5 cellular contexts compared by ENCODE assay signal in genomic region chr2:131689066-131689465, GRCh38.
DNase-seq lines count a peak whose midpoint lies in the region; ATAC-seq, FAIRE-seq and TF ChIP-seq lines count a peak whose summit lies in the region.
"Not testable (repeated sequence)": the region's sequence is repeated elsewhere in the genome, so short reads cannot be mapped to it uniquely, and the experiment has no call there.

No MANE protein-coding gene starts in this region.

- not testable (repeated sequence) for TF ChIP-seq POLR2A in A549 (IDR thresholded peaks at IDR 0.05; ENCODE audit: low read length); GM12878 (IDR thresholded peaks at IDR 0.05; ENCODE audit: low read depth, low read length); K562 (conservative IDR thresholded peaks at IDR 0.05); HepG2 (IDR thresholded peaks at IDR 0.05; ENCODE audit: insufficient read depth in 1 of 2, low read depth in 2 of 2, low read length in 2 of 2)

- RAD21 ChIA-PET in GM12878 (lab: Charles Lee; ENCODE audit: unreplicated experiment), result not testable (repeated sequence)

- not testable (repeated sequence) for H4K20me1 ChIP-seq in GM12878 (ENCODE audit: control insufficient read depth, insufficient read depth); K562 (replicated peaks; ENCODE audit: control insufficient read depth, insufficient read depth, low read length); HepG2 (ENCODE audit: insufficient read depth, low read length)

- POLR2A ChIA-PET in A549 (lab: Yijun Ruan, JAX); GM12878 (lab: Charles Lee); K562 (lab: Yijun Ruan, JAX); HepG2 (lab: Yijun Ruan, JAX): not testable (repeated sequence)

- not testable (repeated sequence) for H3K9me3 ChIP-seq in A549; GM12878 (replicated peaks; ENCODE audit: control insufficient read depth, insufficient read depth, low read length); K562 (replicated peaks; ENCODE audit: control insufficient read depth, insufficient read depth, low read depth, low read length); HepG2 (ENCODE audit: low read length); mesenchymal stem cell (ENCODE audit: control insufficient read depth, low read length)

- not testable (repeated sequence) for H3K4me3 ChIP-seq in A549; GM12878; K562; HepG2 (replicated peaks in 1 of 3; ENCODE audit: insufficient read depth in 1 of 3, low read depth in 2 of 3, low read length in 3 of 3); mesenchymal stem cell (ENCODE audit: insufficient read depth in 1 of 2, low read depth in 1 of 2, low read length in 2 of 2)

- intact Hi-C loops in GM12878 (cut with micrococcal nuclease; ENCODE audit: unreplicated experiment); K562 (cut with micrococcal nuclease); HepG2 (cut with micrococcal nuclease; ENCODE audit: unreplicated experiment): not testable (repeated sequence)

- H3K27me3 ChIP-seq in GM12878 (replicated peaks in 1 of 2; ENCODE audit: control insufficient read depth in 2 of 2, insufficient read depth in 2 of 2, low read length in 1 of 2); K562 (ENCODE audit: control insufficient read depth in 2 of 2, insufficient read depth in 2 of 2, low read length in 2 of 2); HepG2 (ENCODE audit: control insufficient read depth in 1 of 2, insufficient read depth in 2 of 2, low read length in 2 of 2); mesenchymal stem cell (ENCODE audit: control insufficient read depth in 1 of 2, insufficient read depth in 1 of 2, low read length in 2 of 2): not testable (repeated sequence)

- H3K79me2 ChIP-seq in GM12878 (ENCODE audit: control insufficient read depth, insufficient read depth, low read length); K562 (ENCODE audit: control insufficient read depth, insufficient read depth, low read length); HepG2 (ENCODE audit: insufficient read depth, low read length): not testable (repeated sequence)

- WGBS in A549 (ENCODE audit: missing lambda C conversion rate), result no CpG with 5 or more reads among the region's 2 CpGs
- 100% methylated on average over 1 of the region's 2 CpGs for WGBS in GM12878 (ENCODE audit: insufficient coverage, insufficient replicate concordance, low lambda C conversion rate, missing lambda C conversion rate)
- WGBS in K562 (ENCODE audit: insufficient coverage, low coverage, missing lambda C conversion rate), result 75% methylated on average over 2 of the region's 2 CpGs
- no CpG with 5 or more reads among the region's 2 CpGs for WGBS in HepG2 (ENCODE audit: low lambda C conversion rate)
- no CpG with 5 or more reads among the region's 2 CpGs for WGBS in mesenchymal stem cell

- H4K91ac ChIP-seq in mesenchymal stem cell (ENCODE audit: low read length), result not testable (repeated sequence)

- not testable (repeated sequence) for H2BK12ac ChIP-seq in mesenchymal stem cell (ENCODE audit: low read length in 2 of 2)

- H3K27ac ChIP-seq in A549; GM12878 (ENCODE audit: control insufficient read depth, insufficient read depth); K562 (ENCODE audit: extremely low read depth, low read depth, low read length); HepG2 (ENCODE audit: extremely low read length, insufficient read depth, low read length); mesenchymal stem cell (ENCODE audit: low read length, poor library complexity, severe bottlenecking): not testable (repeated sequence)

- H2BK15ac ChIP-seq in mesenchymal stem cell (ENCODE audit: low read depth, poor library complexity, severe bottlenecking), result not testable (repeated sequence)

- H3K36me3 ChIP-seq in GM12878 (ENCODE audit: control insufficient read depth in 2 of 2, insufficient read depth in 2 of 2, low read length in 1 of 2); K562 (ENCODE audit: control insufficient read depth, insufficient read depth, low read length); HepG2 (replicated peaks in 1 of 2; ENCODE audit: control insufficient read depth in 1 of 2, insufficient read depth in 2 of 2, low read length in 2 of 2): not testable (repeated sequence)
- peaks cover 24 to 61% of the 10 kb centered on the region in 2 experiments for H3K36me3 ChIP-seq in mesenchymal stem cell (ENCODE audit: control insufficient read depth in 1 of 2, insufficient read depth in 2 of 2, low read depth in 1 of 2, low read length in 2 of 2)

- not testable (repeated sequence) for TF ChIP-seq EP300 in A549 (IDR thresholded peaks at IDR 0.05); GM12878 (IDR thresholded peaks at IDR 0.05; ENCODE audit: borderline replicate concordance in 1 of 2, control insufficient read depth in 1 of 2, low read depth in 2 of 2, low read length in 2 of 2); K562 (IDR thresholded peaks at IDR 0.05; ENCODE audit: low read length); HepG2 (IDR thresholded peaks at IDR 0.05; ENCODE audit: low read depth in 2 of 2, low read length in 2 of 2); HepG2 (CRISPR knock-in tag; IDR thresholded peaks at IDR 0.05; ENCODE audit: borderline replicate concordance)

- FAIRE-seq in A549 (lab: Jason Lieb, UNC); GM12878 (lab: Jason Lieb, UNC); K562 (lab: Jason Lieb, UNC); HepG2 (lab: Jason Lieb, UNC): not testable (repeated sequence)

- H3K9me1 ChIP-seq in K562 (ENCODE audit: control insufficient read depth, insufficient read depth, low read length), result not testable (repeated sequence)

- H3K4me1 ChIP-seq in A549; GM12878 (ENCODE audit: control insufficient read depth, insufficient read depth, low read length); K562 (replicated peaks in 1 of 2; ENCODE audit: control insufficient read depth in 2 of 2, insufficient read depth in 2 of 2, low read length in 2 of 2); mesenchymal stem cell (ENCODE audit: control insufficient read depth, insufficient read depth, low read depth, low read length): not testable (repeated sequence)
- H3K4me1 ChIP-seq in HepG2 (ENCODE audit: insufficient read depth, low read length), result peaks cover 31% of the 10 kb centered on the region

- H2BK120ac ChIP-seq in mesenchymal stem cell (ENCODE audit: low read depth, low read length), result not testable (repeated sequence)

- SMC1A ChIA-PET in GM12878 (lab: Charles Lee; ENCODE audit: uncharacterized antibody, unreplicated experiment), result not testable (repeated sequence)

- not testable (repeated sequence) for H3K4me2 ChIP-seq in A549; GM12878 (ENCODE audit: control insufficient read depth, insufficient read depth); K562 (ENCODE audit: insufficient read depth, low read length); HepG2 (ENCODE audit: low read depth, low read length); mesenchymal stem cell (ENCODE audit: low read length, poor library complexity, severe bottlenecking)

- in situ Hi-C loops in GM12878 (cut with MboI), result loop anchor here (25.0 kb wide), 1 partner anchor 448 kb away; no protein-coding TSS in a partner anchor
- in situ Hi-C loops in K562 (cut with MboI); HepG2 (cut with HindIII; ENCODE audit: extremely low pct_ligation_motif_present, low pct_unique_long_range_greater_than_20kb): not testable (repeated sequence)

- CTCF ChIA-PET in A549 (lab: Yijun Ruan, JAX); K562 (lab: Yijun Ruan, JAX; ENCODE audit: low intra/inter-chr PET ratio); HepG2 (lab: Yijun Ruan, JAX; ENCODE audit: low intra/inter-chr PET ratio, low total read pairs): not testable (repeated sequence)
- CTCF ChIA-PET in GM12878 (lab: Yijun Ruan, JAX), result interaction anchor here (1.6 kb wide), 1 partner anchor 112 kb away, joined by 3 read pairs; no protein-coding TSS in a partner anchor

- H3K23ac ChIP-seq in mesenchymal stem cell (ENCODE audit: low read length in 2 of 2), result not testable (repeated sequence)

- BruUV-seq in GM12878 (replicated peaks; lab: Mats Ljungman, UMichigan), result TSS peak; percentile 9
- not testable (repeated sequence) for BruUV-seq in K562 (replicated peaks; lab: Mats Ljungman, UMichigan); HepG2 (replicated peaks; lab: Mats Ljungman, UMichigan)

- ATAC-seq in A549 (peak; percentile 47 to 54; a peak in 1 of 6 replicates), K562 (peak; percentile 49; the same call in 2 of the 3 replicates), HepG2 (peak; percentile 99)
- ATAC-seq in GM12878, result not testable (repeated sequence)

- H2AFZ ChIP-seq in GM12878 (ENCODE audit: control insufficient read depth, low read depth, low read length); K562 (ENCODE audit: low read depth, low read length); HepG2 (ENCODE audit: low read length); mesenchymal stem cell (ENCODE audit: low read depth, low read length): not testable (repeated sequence)

- DNase-seq in A549 (ENCODE audit: low read depth in 1 of 2, low spot score in 1 of 2); GM12878 (ENCODE audit: low read depth, low spot score); K562 (ENCODE audit: extremely low read depth in 1 of 4, low spot score in 3 of 4); HepG2 (ENCODE audit: low spot score); mesenchymal stem cell: not testable (repeated sequence)

- H3K79me1 ChIP-seq in mesenchymal stem cell (replicated peaks; ENCODE audit: low read length, poor library complexity, severe bottlenecking), result peaks cover 13% of the 10 kb centered on the region

- H3K14ac ChIP-seq in mesenchymal stem cell (ENCODE audit: low read length in 2 of 2), result not testable (repeated sequence)

- H3K4ac ChIP-seq in mesenchymal stem cell (ENCODE audit: low read depth in 1 of 2, low read length in 2 of 2), result not testable (repeated sequence)

- H2AK5ac ChIP-seq in mesenchymal stem cell (ENCODE audit: low read length, severe bottlenecking), result not testable (repeated sequence)

- H3K9ac ChIP-seq in GM12878 (ENCODE audit: control insufficient read depth, insufficient read depth, low read length); K562 (ENCODE audit: insufficient read depth in 1 of 2, low read depth in 2 of 2, low read length in 2 of 2); HepG2 (ENCODE audit: insufficient read depth, low read depth, low read length); mesenchymal stem cell (ENCODE audit: low read length): not testable (repeated sequence)

- not testable (repeated sequence) for TF ChIP-seq CTCF in A549 (IDR thresholded peaks at IDR 0.05); GM12878 (IDR thresholded peaks at IDR 0.05 in 2 of 3, conservative IDR thresholded peaks at IDR 0.05 in 1 of 3; ENCODE audit: control insufficient read depth in 2 of 3, extremely low read depth in 1 of 3, insufficient read depth in 1 of 3, low read depth in 3 of 3, low read length in 3 of 3); K562 (IDR thresholded peaks at IDR 0.05 in 2 of 3, conservative IDR thresholded peaks at IDR 0.05 in 1 of 3; ENCODE audit: insufficient read depth in 2 of 3, low read depth in 1 of 3, low read length in 3 of 3); HepG2 (CRISPR knock-in tag; IDR thresholded peaks at IDR 0.05)

- TF ChIP-seq RAD21 in A549 (conservative IDR thresholded peaks at IDR 0.05 in 1 of 2, IDR thresholded peaks at IDR 0.05 in 1 of 2); GM12878 (IDR thresholded peaks at IDR 0.05; ENCODE audit: insufficient read depth, low read depth, low read length); K562 (CRISPR knock-in tag; conservative IDR thresholded peaks at IDR 0.05 in 1 of 2, IDR thresholded peaks at IDR 0.05 in 1 of 2); HepG2 (CRISPR knock-in tag; IDR thresholded peaks at IDR 0.05): not testable (repeated sequence)

- H3K18ac ChIP-seq in mesenchymal stem cell (ENCODE audit: low read depth in 1 of 2, low read length in 2 of 2), result not testable (repeated sequence)

- peak overlapping the region; percentile 49 for H2BK5ac ChIP-seq in mesenchymal stem cell (ENCODE audit: low read depth, low read length, poor library complexity, severe bottlenecking)

- not testable (repeated sequence) for H4K8ac ChIP-seq in mesenchymal stem cell (ENCODE audit: low read length)
